In genomic region chr11:90849278-90849677, GRCh38 we compare ENCODE assay signal across 19 cellular contexts.
"Had no signal": no experiment of that assay in that cellular context is flagged by ENCODE, and none has a peak within 500 bp of the region (broad histone marks: within the 10 kb centered on the region; RNA-seq: fewer than 3 reads in every experiment).

No MANE protein-coding gene starts in this region.

- DNase-seq: activated CD4-positive, alpha-beta T cell treated with anti-CD3 and anti-CD28 coated beads for 36 hours; activated CD4-positive, CD25-positive, alpha-beta regulatory T cell; activated effector memory CD4-positive, alpha-beta T cell treated with Interleukin-2 at 50 U/mL for 16 hours; activated naive CD4-positive, alpha-beta T cell treated with Interleukin-2 at 50 U/mL for 16 hours; activated T-cell treated with anti-CD3 and anti-CD28 coated beads for 4 hours; aorta; body of pancreas; cortex of kidney; esophagus squamous epithelium; foreskin melanocyte; left ventricle myocardium inferior; mucosa of descending colon; posterior cingulate gyrus; right cardiac atrium; stimulated activated CD4-positive, alpha-beta T cell treated with anti-CD3 and anti-CD28 coated beads, Interleukin-15, amount 100 ng/mL, for 24 hours; stimulated activated naive CD8-positive, alpha-beta T cell treated with anti-CD3 and anti-CD28 coated beads, Interleukin-15, Interleukin-2, amounts not matched to agents 100 U/mL and 50 U/mL, for 24 hours; T-cell; testis had no signal

- H3K4me3 ChIP-seq: body of pancreas, esophagus squamous epithelium, left ventricle myocardium inferior, mucosa of descending colon, testis had no signal

- H3K9me3 ChIP-seq: body of pancreas, esophagus squamous epithelium, left ventricle myocardium inferior, testis had no signal

- H3K27me3 ChIP-seq: body of pancreas, esophagus squamous epithelium, testis had no signal

- H3K36me3 ChIP-seq: esophagus squamous epithelium, left ventricle myocardium inferior had no signal

- H3K4me1 ChIP-seq: body of pancreas, esophagus squamous epithelium, left ventricle myocardium inferior, testis had no signal

- ATAC-seq: activated CD4-positive, alpha-beta T cell treated with anti-CD3 and anti-CD28 coated beads for 36 hours; body of pancreas; mucosa of descending colon; natural killer cell treated with Interleukin-12 subunit alpha and Interleukin-12 subunit beta and Interleukin-15 and Interleukin-18, amount 100 ng/mL, for 72 hours; right cardiac atrium; stimulated activated naive CD8-positive, alpha-beta T cell treated with anti-CD3 and anti-CD28 coated beads, Interleukin-15, Interleukin-2, amounts not matched to agents 100 U/mL and 50 U/mL, for 24 hours; T-cell had no signal

- H3K27ac ChIP-seq: body of pancreas, esophagus squamous epithelium, left ventricle myocardium inferior, testis had no signal
